Comparison of ENCODE assay signal across 20 cellular contexts in genomic region chr3:51712963-51713362, GRCh38. TPM values are rescaled to one million over a fixed set of nuclear protein-coding genes. Genes with fewer than 3 reads are reported as not detected.
DNase-seq lines count a peak whose midpoint lies in the region; ATAC-seq and TF ChIP-seq lines count a peak whose summit lies in the region.
"Had no signal": no experiment of that assay in that cellular context is flagged by ENCODE, and none has a peak within 500 bp of the region (broad histone marks: within the 10 kb centered on the region; RNA-seq: fewer than 3 reads in every experiment).

No MANE protein-coding gene starts in this region.

- H3K4me1 ChIP-seq in breast epithelium = no peaks in the 10 kb centered on the region
- H3K4me1 ChIP-seq: BE2C had no signal

- no peaks in the 10 kb centered on the region for H3K9me3 ChIP-seq in breast epithelium
- H3K9me3 ChIP-seq: BE2C had no signal

- peak; percentile 22 for DNase-seq in Right ventricle myocardium superior
- DNase-seq in left ventricle myocardium superior = no peak
- DNase-seq in activated CD8-positive, alpha-beta memory T cell treated with anti-CD3 and anti-CD28 coated beads, Interleukin-2, amount 10 ng/mL, durations not matched to agents 7 days and 5 days = peak; percentile 38
- DNase-seq in left lobe of liver (ENCODE audit: low spot score) = peak; percentile 38
- no peak for DNase-seq in immature natural killer cell
- no peak for DNase-seq in glutamatergic neuron
- DNase-seq in breast epithelium (ENCODE audit: low spot score in 2 of 2) = no peak
- DNase-seq: ACHN; BE2C; CD4-positive, alpha-beta memory T cell; EL; IMR-90; Kasumi-1; NCI-H1105 treated with DMSO at 0.1 percent for 48 hours; NCI-H187 treated with DMSO at 0.1 percent for 48 hours; NCI-H2171; NCI-H446 treated with DMSO at 0.1 percent for 48 hours; NCI-H774; SHP77 treated with DMSO at 0.1 percent for 48 hours had no signal

- H3K36me3 Mint-ChIP-seq in activated CD8-positive, alpha-beta memory T cell treated with anti-CD3 and anti-CD28 coated beads, Interleukin-2, amount 10 ng/mL, durations not matched to agents 7 days and 5 days = no peaks in the 10 kb centered on the region
- H3K36me3 Mint-ChIP-seq in immature natural killer cell = peaks cover 0 to 18% (median 8%) of the 10 kb centered on the region in 3 donors
- peaks cover 28% of the 10 kb centered on the region for H3K36me3 Mint-ChIP-seq in glutamatergic neuron (ENCODE audit: unreplicated experiment)

- H3K4me3 ChIP-seq in breast epithelium = no peak overlapping the region

- H3K4me1 Mint-ChIP-seq in activated CD8-positive, alpha-beta memory T cell treated with anti-CD3 and anti-CD28 coated beads, Interleukin-2, amount 10 ng/mL, durations not matched to agents 7 days and 5 days = peaks cover 5% of the 10 kb centered on the region
- H3K4me1 Mint-ChIP-seq in immature natural killer cell = peaks cover 6 to 9% of the 10 kb centered on the region in 2 donors
- H3K4me1 Mint-ChIP-seq in glutamatergic neuron (ENCODE audit: low read depth, unreplicated experiment) = peaks cover 42% of the 10 kb centered on the region

- no peak overlapping the region for H3K27ac Mint-ChIP-seq in activated CD8-positive, alpha-beta memory T cell treated with anti-CD3 and anti-CD28 coated beads, Interleukin-2, amount 10 ng/mL, durations not matched to agents 7 days and 5 days
- H3K27ac Mint-ChIP-seq in immature natural killer cell = no peak overlapping the region
- H3K27ac Mint-ChIP-seq in glutamatergic neuron (ENCODE audit: unreplicated experiment) = no peak overlapping the region
- H3K27ac Mint-ChIP-seq: CD4-positive, alpha-beta memory T cell had no signal

- no peaks in the 10 kb centered on the region for H3K36me3 ChIP-seq in breast epithelium
- H3K36me3 ChIP-seq: BE2C had no signal

- H3K27ac ChIP-seq in breast epithelium = no peak overlapping the region

- H3K27me3 Mint-ChIP-seq in activated CD8-positive, alpha-beta memory T cell treated with anti-CD3 and anti-CD28 coated beads, Interleukin-2, amount 10 ng/mL, durations not matched to agents 7 days and 5 days = peaks cover under 1% of the 10 kb centered on the region
- H3K27me3 Mint-ChIP-seq in immature natural killer cell (ENCODE audit: low read depth in 3 of 3) = peaks cover 0 to 5% (median 0%) of the 10 kb centered on the region in 3 donors
- peaks cover 13% of the 10 kb centered on the region for H3K27me3 Mint-ChIP-seq in glutamatergic neuron (ENCODE audit: unreplicated experiment)
- H3K27me3 Mint-ChIP-seq: CD4-positive, alpha-beta memory T cell had no signal

- no peak for TF ChIP-seq CTCF in glutamatergic neuron (IDR thresholded peaks at IDR 0.05; ENCODE audit: partially characterized antibody, unreplicated experiment)
- no peak for TF ChIP-seq CTCF in breast epithelium (IDR thresholded peaks at IDR 0.05)

- H3K9me3 Mint-ChIP-seq in activated CD8-positive, alpha-beta memory T cell treated with anti-CD3 and anti-CD28 coated beads, Interleukin-2, amount 10 ng/mL, durations not matched to agents 7 days and 5 days (ENCODE audit: low read depth) = no peaks in the 10 kb centered on the region
- no peaks in the 10 kb centered on the region for H3K9me3 Mint-ChIP-seq in immature natural killer cell
- peaks cover 12% of the 10 kb centered on the region for H3K9me3 Mint-ChIP-seq in glutamatergic neuron (ENCODE audit: unreplicated experiment)

- TF ChIP-seq POLR2A in breast epithelium (IDR thresholded peaks at IDR 0.05) = no peak

- ATAC-seq in Right ventricle myocardium superior (ENCODE audit: poor library complexity) (no peak), left ventricle myocardium superior (no peak), left lobe of liver (no peak)
- no peak for ATAC-seq in activated CD8-positive, alpha-beta memory T cell treated with anti-CD3 and anti-CD28 coated beads, Interleukin-2, amount 10 ng/mL, durations not matched to agents 7 days and 5 days
- ATAC-seq: Panc1 had no signal

- CTCF ChIA-PET in activated CD8-positive, alpha-beta memory T cell treated with anti-CD3 and anti-CD28 coated beads, Interleukin-2, amount 10 ng/mL, durations not matched to agents 7 days and 5 days (lab: Charles Lee) = interaction anchor here (1.4 kb wide), 1 partner anchor 87 kb away, joined by 4 read pairs; no protein-coding TSS in a partner anchor

- H3K27me3 ChIP-seq in breast epithelium = no peaks in the 10 kb centered on the region
- H3K27me3 ChIP-seq: BE2C had no signal

- H3K4me3 Mint-ChIP-seq in activated CD8-positive, alpha-beta memory T cell treated with anti-CD3 and anti-CD28 coated beads, Interleukin-2, amount 10 ng/mL, durations not matched to agents 7 days and 5 days = no peak overlapping the region
- H3K4me3 Mint-ChIP-seq in immature natural killer cell (no peak overlapping the region), glutamatergic neuron (ENCODE audit: unreplicated experiment) (no peak overlapping the region)
- H3K4me3 Mint-ChIP-seq: CD4-positive, alpha-beta memory T cell had no signal

- intact Hi-C loops in Right ventricle myocardium superior (cut with DNase I) (no loop called here), left ventricle myocardium superior (cut with micrococcal nuclease) (no loop called here), breast epithelium (cut with DNase I; ENCODE audit: low total_unique reads) (no loop called here)

RNA-seq across cellular contexts. Expression of gene GRM2, which starts 6.1 kb away (rescaled TPM):
- total RNA-seq in Right ventricle myocardium superior (0.08 TPM), left ventricle myocardium superior (0.07 TPM), left lobe of liver (0.05 TPM), glutamatergic neuron (ENCODE audit: unreplicated experiment) (134 TPM), breast epithelium (1 to 10 TPM in 1 of 3 donors, not detected in 2; 1.3 TPM)
- total RNA-seq in activated CD8-positive, alpha-beta memory T cell treated with anti-CD3 and anti-CD28 coated beads, Interleukin-2, amount 10 ng/mL, durations not matched to agents 7 days and 5 days = under 1 TPM; 0.52 to 0.55 TPM
- not detected for polyA plus RNA-seq in immature natural killer cell

RNA-seq across cellular contexts. Expression of gene TEX264, which starts 41.9 kb away (rescaled TPM):
- total RNA-seq in Right ventricle myocardium superior = 34.7 TPM
- 36.2 TPM for total RNA-seq in left ventricle myocardium superior
- total RNA-seq in activated CD8-positive, alpha-beta memory T cell treated with anti-CD3 and anti-CD28 coated beads, Interleukin-2, amount 10 ng/mL, durations not matched to agents 7 days and 5 days = 10 to 100 TPM; 58.8 to 66.5 TPM
- 39.2 TPM for total RNA-seq in left lobe of liver
- polyA plus RNA-seq in immature natural killer cell = 100 to 1,000 TPM; 101 to 155 (median 131) TPM
- 13.2 TPM for total RNA-seq in glutamatergic neuron (ENCODE audit: unreplicated experiment)
- 10 to 100 TPM; 55.7 to 94.3 (median 80.5) TPM for total RNA-seq in breast epithelium

Comparison
In these comparisons a context has a peak if more than half of its experiments do, and no peak if none do; other contexts are left out.
1. DNase-seq: peak in Right ventricle myocardium superior (single experiment), activated CD8-positive, alpha-beta memory T cell treated with anti-CD3 and anti-CD28 coated beads, Interleukin-2, amount 10 ng/mL, durations not matched to agents 7 days and 5 days (single experiment) and left lobe of liver (single experiment); none in left ventricle myocardium superior (single experiment), immature natural killer cell (0 of 3), glutamatergic neuron (single experiment) and breast epithelium (0 of 2).
2. RNA of gene GRM2, which starts 6.1 kb away (total RNA-seq): 134 TPM in glutamatergic neuron (single experiment); 0.52 to 0.55 TPM in activated CD8-positive, alpha-beta memory T cell treated with anti-CD3 and anti-CD28 coated beads, Interleukin-2, amount 10 ng/mL, durations not matched to agents 7 days and 5 days, 0.08 TPM in Right ventricle myocardium superior (single experiment), 0.07 TPM in left ventricle myocardium superior (single experiment), 0.05 TPM in left lobe of liver (single experiment) and 1.3 TPM in breast epithelium; every median in the first group is over 10 times any median in the second.